In genomic region chr1:7680791-7681165, GRCh38 we compare ENCODE assay signal across 8 cellular contexts.
A peak's percentile ranks its signal among the peaks of the same experiment; 100 is the strongest.
DNase-seq lines count a peak whose midpoint lies in the region; ATAC-seq, FAIRE-seq and TF ChIP-seq lines count a peak whose summit lies in the region.

No MANE protein-coding gene starts in this region.

- no peak overlapping the region for H2BK12ac ChIP-seq in H1 (ENCODE audit: low read depth, low read length)

- no peak overlapping the region for H3K27ac ChIP-seq in H1 (ENCODE audit: low read depth, low read length)
- no peak overlapping the region for H3K27ac ChIP-seq in mucosa of rectum (ENCODE audit: low read depth in 2 of 2, low read length in 2 of 2)

- no peak for ATAC-seq in HG02981 (IDR thresholded peaks at IDR 0.05; ENCODE audit: unreplicated experiment)

- H4K5ac ChIP-seq in H1 (ENCODE audit: insufficient read length, low read depth, low read length) = peak overlapping the region; percentile 22

- peak in 1 of 3 experiments; percentile 1; a peak in 1 of 4 replicates for TF ChIP-seq CTCF in H1 (IDR thresholded peaks at IDR 0.05; ENCODE audit: control extremely low read depth in 1 of 3, insufficient read depth in 1 of 3, low read depth in 1 of 3, low read length in 3 of 3)
- no peak for TF ChIP-seq CTCF in D721Med (IDR thresholded peaks at IDR 0.05; ENCODE audit: insufficient read depth, missing control alignments)

- H3K4ac ChIP-seq in H1 (replicated peaks; ENCODE audit: insufficient read length, low read depth, low read length) = no peak overlapping the region

- no peaks in the 10 kb centered on the region for H3K79me1 ChIP-seq in H1 (ENCODE audit: low read depth, low read length)

- H2BK120ac ChIP-seq in H1 (replicated peaks; ENCODE audit: low read depth, low read length) = no peak overlapping the region

- peak overlapping the region; percentile 65 to 74 for H3K4me2 ChIP-seq in H1 (ENCODE audit: insufficient read depth in 1 of 2, low read depth in 2 of 2, low read length in 2 of 2)

- POLR2A ChIA-PET in H1 (lab: Charles Lee; ENCODE audit: partially characterized antibody) = interaction anchor here (0.6 to 3.1 kb wide), 11 partner anchors 10 to 259 kb away, joined by 3 to 23 read pairs (median 4); partner anchors contain the start of gene TNFRSF9

- no peak for TF ChIP-seq RAD21 in H1 (IDR thresholded peaks at IDR 0.05 in 1 of 2, conservative IDR thresholded peaks at IDR 0.05 in 1 of 2; ENCODE audit: low read depth in 2 of 2, low read length in 2 of 2)

- H2BK5ac ChIP-seq in H1 (ENCODE audit: low read depth, low read length) = no peak overlapping the region

- H3K4me3 ChIP-seq in GM08714 (ENCODE audit: low read length) (peak overlapping the region; percentile 43; the same call in 1 of the 2 replicates), H1 (ENCODE audit: extremely low read depth in 1 of 4, insufficient read depth in 2 of 4, low read depth in 3 of 4, low read length in 4 of 4) (peak overlapping the region; percentile 47 to 74 (median 54)), mucosa of rectum (ENCODE audit: low read length in 2 of 2) (peak overlapping the region; percentile 63 to 74)

- H3K9me3 ChIP-seq in H1 (ENCODE audit: insufficient read depth in 2 of 2, low read depth in 1 of 2, low read length in 1 of 2) (no peaks in the 10 kb centered on the region), mucosa of rectum (ENCODE audit: control insufficient read depth in 2 of 2, low read length in 2 of 2) (no peaks in the 10 kb centered on the region)

- H3K36me3 ChIP-seq in H1 (ENCODE audit: control insufficient read depth in 2 of 4, insufficient read depth in 4 of 4, low read length in 3 of 4) (no peaks in the 10 kb centered on the region), mucosa of rectum (ENCODE audit: control insufficient read depth in 2 of 2, insufficient read depth in 2 of 2, low read length in 2 of 2) (no peaks in the 10 kb centered on the region)

- DNase-seq in NCI-H69 (lab: John Stamatoyannopoulos, UW) (peak; percentile 65), H1 (ENCODE audit: low read depth in 1 of 2, low spot score in 2 of 2) (peak in 1 of 2 experiments; percentile 58), AG08396 (ENCODE audit: low spot score) (no peak), D721Med (ENCODE audit: insufficient read length, low spot score) (no peak), kidney glomerular epithelial cell (lab: John Stamatoyannopoulos, UW) (no peak)

- no peak overlapping the region for H3K56ac ChIP-seq in H1 (replicated peaks; ENCODE audit: insufficient read length, low read depth, low read length)

- CTCF ChIA-PET in H1 (lab: Charles Lee; ENCODE audit: partially characterized antibody) = interaction anchor here (0.6 to 6.9 kb wide), 8 partner anchors 11 to 72 kb away, joined by 3 to 106 read pairs (median 4); no protein-coding TSS in a partner anchor

- no peak for FAIRE-seq in H1 (lab: Jason Lieb, UNC)
- FAIRE-seq in D721Med (lab: Jason Lieb, UNC) = no peak

- 7% methylated on average over 6 of the region's 37 CpGs; no CpG with 5 or more reads in 1 of the 2 experiments for WGBS in H1 (ENCODE audit: extremely low coverage in 1 of 2, insufficient coverage in 1 of 2, insufficient read length in 1 of 2, insufficient replicate concordance in 2 of 2, low coverage in 1 of 2, low lambda C conversion rate in 2 of 2, missing lambda C conversion rate in 1 of 2), 2 experiments

- H3K4me1 ChIP-seq in H1 (replicated peaks in 1 of 4; ENCODE audit: control insufficient read depth in 3 of 4, insufficient read depth in 4 of 4, low read length in 3 of 4) (peaks cover 0 to 3% (median 3%) of the 10 kb centered on the region in 4 experiments; a peak in 4 of 7 replicates), mucosa of rectum (ENCODE audit: control insufficient read depth in 2 of 2, insufficient read depth in 2 of 2, low read length in 2 of 2) (peaks cover 15 to 21% of the 10 kb centered on the region in 2 donors)

- H3K23ac ChIP-seq in H1 (ENCODE audit: insufficient read length) = no peak overlapping the region

- H4K20me1 ChIP-seq in H1 (replicated peaks in 1 of 2; ENCODE audit: control insufficient read depth in 1 of 2, insufficient read depth in 2 of 2, low read length in 2 of 2) = no peaks in the 10 kb centered on the region

- no peak overlapping the region for H2BK15ac ChIP-seq in H1 (ENCODE audit: low read length)

- H3K27me3 ChIP-seq in H1 (replicated peaks in 1 of 4; ENCODE audit: control insufficient read depth in 3 of 4, extremely low read depth in 1 of 4, insufficient read depth in 3 of 4, low read length in 3 of 4) = peaks cover 0 to 20% (median 14%) of the 10 kb centered on the region in 4 experiments; a peak in 6 of 7 replicates
- no peaks in the 10 kb centered on the region for H3K27me3 ChIP-seq in mucosa of rectum (ENCODE audit: control insufficient read depth in 2 of 2, insufficient read depth in 2 of 2, low read length in 2 of 2)

- peak overlapping the region; percentile 44 for H4K91ac ChIP-seq in H1 (replicated peaks; ENCODE audit: insufficient read length, low read length)

- no peak overlapping the region for H3K14ac ChIP-seq in H1 (ENCODE audit: insufficient read length)

- no peak for TF ChIP-seq EP300 in H1 (IDR thresholded peaks at IDR 0.05; ENCODE audit: borderline replicate concordance in 1 of 2, low read depth in 2 of 2, low read length in 2 of 2)

- no peak; a peak in 1 of 3 replicates for TF ChIP-seq POLR2A in H1 (IDR thresholded peaks at IDR 0.05; ENCODE audit: control extremely low read depth in 1 of 2, low read depth in 2 of 2, low read length in 2 of 2)

- peak overlapping the region; percentile 96; the same call in 1 of the 2 replicates for H4K8ac ChIP-seq in H1 (ENCODE audit: extremely low read depth, insufficient read depth, low read length)

- peaks cover 2% of the 10 kb centered on the region; the same call in 1 of the 2 replicates for H3K23me2 ChIP-seq in H1 (ENCODE audit: low read depth, low read length)

- no peak overlapping the region for H2AFZ ChIP-seq in H1 (ENCODE audit: low read length)

- H3K79me2 ChIP-seq in H1 (ENCODE audit: control insufficient read depth in 1 of 2, insufficient read depth in 2 of 2, low read length in 2 of 2) = no peaks in the 10 kb centered on the region

- H3K9ac ChIP-seq in H1 (replicated peaks in 1 of 4; ENCODE audit: extremely low read depth in 1 of 4, low read depth in 3 of 4, low read length in 3 of 4) = peak overlapping the region in 1 of 4 experiments; percentile 77; a peak in 2 of 7 replicates
- H3K9ac ChIP-seq in mucosa of rectum (ENCODE audit: low read depth in 1 of 2, low read length in 2 of 2) = peak overlapping the region; percentile 56 to 74

- H3K18ac ChIP-seq in H1 (ENCODE audit: extremely low read depth, low read length) = peak overlapping the region; percentile 32; the same call in 1 of the 2 replicates

- H2BK20ac ChIP-seq in H1 (ENCODE audit: low read length) = no peak overlapping the region

- H2AK5ac ChIP-seq in H1 (ENCODE audit: low read depth, low read length) = no peak overlapping the region

TF ChIP-seq in H1, 55 proteins besides CTCF, POLR2A, EP300 and RAD21 (continues in another document):
- TF ChIP-seq EGR1 (IDR thresholded peaks at IDR 0.05; ENCODE audit: borderline replicate concordance, low read depth, low read length) (no peak), NANOG (IDR thresholded peaks at IDR 0.05; ENCODE audit: insufficient read depth, low read depth, low read length, poor library complexity, severe bottlenecking) (peak; percentile 62), ATF3 (IDR thresholded peaks at IDR 0.05; ENCODE audit: insufficient read depth, low read depth, low read length) (no peak), CEBPB (IDR thresholded peaks at IDR 0.05; ENCODE audit: low read depth, low read length) (no peak), SP4 (IDR thresholded peaks at IDR 0.05; ENCODE audit: low read length) (no peak), CHD2 (IDR thresholded peaks at IDR 0.05; ENCODE audit: low read length) (no peak), MAX (IDR thresholded peaks at IDR 0.05) (0 out of 2 replicates have a peak, but pooled peaks have one; percentile 12), SUZ12 (IDR thresholded peaks at IDR 0.05; ENCODE audit: low read length) (0 out of 2 replicates have a peak, but pooled peaks have one; percentile 8), ATF2 (IDR thresholded peaks at IDR 0.05; ENCODE audit: low read length) (no peak), EZH2 (IDR thresholded peaks at IDR 0.05; ENCODE audit: low read depth, low read length, severe bottlenecking) (no peak), RFX5 (IDR thresholded peaks at IDR 0.05; ENCODE audit: borderline replicate concordance, low read depth, low read length) (no peak), BCL11A (IDR thresholded peaks at IDR 0.05; ENCODE audit: low read depth in 2 of 2, low read length in 2 of 2) (no peak), RNF2 (IDR thresholded peaks at IDR 0.05; ENCODE audit: borderline replicate concordance, low read depth, low read length, missing control alignments, poor library complexity, severe bottlenecking) (no peak), GTF2F1 (IDR thresholded peaks at IDR 0.05; ENCODE audit: borderline replicate concordance, low read depth, low read length) (no peak), CREB1 (IDR thresholded peaks at IDR 0.05) (0 out of 2 replicates have a peak, but pooled peaks have one; percentile 16), MAFK (IDR thresholded peaks at IDR 0.05; ENCODE audit: low read depth, low read length) (no peak), SAP30 (IDR thresholded peaks at IDR 0.05; ENCODE audit: insufficient read depth, insufficient replicate concordance, low read length) (no peak), FOSL1 (IDR thresholded peaks at IDR 0.05; ENCODE audit: insufficient read depth, low read depth, low read length) (no peak), RXRA (IDR thresholded peaks at IDR 0.05; ENCODE audit: insufficient read depth, low read depth, low read length) (no peak)
